ENCODE assay signal across 19 cellular contexts in genomic region chr18:22349966-22350365, GRCh38.
DNase-seq lines count a peak whose midpoint lies in the region; ATAC-seq and TF ChIP-seq lines count a peak whose summit lies in the region.
"Had no signal": no experiment of that assay in that cellular context is flagged by ENCODE, and none has a peak within 500 bp of the region (broad histone marks: within the 10 kb centered on the region; RNA-seq: fewer than 3 reads in every experiment).

No MANE protein-coding gene starts in this region.

- no peak overlapping the region for H3K4me3 ChIP-seq in adrenal gland
- no peak overlapping the region for H3K4me3 ChIP-seq in hepatocyte
- H3K4me3 ChIP-seq in testis: no peak overlapping the region

- TF ChIP-seq POLR2A in adrenal gland (IDR thresholded peaks at IDR 0.05): no peak
- no peak for TF ChIP-seq POLR2A in testis (IDR thresholded peaks at IDR 0.05)

- 69 to 76% (median 69%) methylated on average over 8 of the region's 8 CpGs for WGBS in adrenal gland, 4 donors
- 38% methylated on average over 8 of the region's 8 CpGs for WGBS in hepatocyte (ENCODE audit: low lambda C conversion rate, missing lambda C conversion rate)
- WGBS in testis, 2 donors: 47 to 56% methylated on average over 8 of the region's 8 CpGs

- ATAC-seq in GM21515 (IDR thresholded peaks at IDR 0.05; ENCODE audit: unreplicated experiment) (no peak), HG03520 (IDR thresholded peaks at IDR 0.05; ENCODE audit: unreplicated experiment) (no peak)
- ATAC-seq: activated naive CD4-positive, alpha-beta T cell treated with anti-CD3 and anti-CD28 coated beads, Interleukin-2, amount 50 U/mL, for 72 hours; esophagus mucosa had no signal

- no peaks in the 10 kb centered on the region for H3K9me3 ChIP-seq in adrenal gland (replicated peaks in 1 of 3)
- H3K9me3 ChIP-seq in hepatocyte (ENCODE audit: low read depth): no peaks in the 10 kb centered on the region
- no peaks in the 10 kb centered on the region for H3K9me3 ChIP-seq in testis

- H3K27me3 ChIP-seq in adrenal gland (no peaks in the 10 kb centered on the region), hepatocyte (no peaks in the 10 kb centered on the region), testis (no peaks in the 10 kb centered on the region)

- H2AFZ ChIP-seq in hepatocyte: no peak overlapping the region

- no peaks in the 10 kb centered on the region for H4K20me1 ChIP-seq in hepatocyte (ENCODE audit: insufficient read depth, poor library complexity, severe bottlenecking)

- intact Hi-C loops in adrenal gland (cut with DNase I): loop anchor here (5.0 to 10.0 kb wide), 3 partner anchors 175 to 207 kb away; no protein-coding TSS in a partner anchor
- intact Hi-C loops in testis (cut with DNase I; ENCODE audit: low total_unique reads): loop anchor here (5.0 to 10.0 kb wide), 2 partner anchors 178 to 205 kb away; no protein-coding TSS in a partner anchor

- H3K36me3 ChIP-seq in adrenal gland (replicated peaks in 1 of 2) (no peaks in the 10 kb centered on the region), hepatocyte (replicated peaks; ENCODE audit: insufficient read depth, low read depth) (no peaks in the 10 kb centered on the region), testis (ENCODE audit: low read depth, missing control alignments) (no peaks in the 10 kb centered on the region)
- H3K36me3 ChIP-seq: cardiac muscle cell had no signal

- peaks cover 8% of the 10 kb centered on the region for H3K79me2 ChIP-seq in hepatocyte

- TF ChIP-seq CTCF in adrenal gland (IDR thresholded peaks at IDR 0.05) (no peak), hepatocyte (IDR thresholded peaks at IDR 0.05; ENCODE audit: poor library complexity) (no peak), testis (IDR thresholded peaks at IDR 0.05) (no peak)

- no peaks in the 10 kb centered on the region for H3K9me2 ChIP-seq in hepatocyte (replicated peaks; ENCODE audit: insufficient read depth)

- H3K4me1 ChIP-seq in adrenal gland (replicated peaks in 1 of 2) (peaks cover 25 to 35% of the 10 kb centered on the region in 2 donors), hepatocyte (ENCODE audit: insufficient read depth) (peaks cover 34% of the 10 kb centered on the region), testis (peaks cover 36% of the 10 kb centered on the region)

- peak overlapping the region; percentile 78 for H3K4me2 ChIP-seq in hepatocyte

- peak; percentile 30 for DNase-seq in NCI-H1105 treated with DMSO at 0.1 percent for 48 hours (lab: John Stamatoyannopoulos, UW)
- no peak for DNase-seq in NCI-H1105 (lab: John Stamatoyannopoulos, UW)
- DNase-seq in adrenal gland: no peak
- DNase-seq in hepatocyte (ENCODE audit: low spot score): no peak
- no peak for DNase-seq in testis
- DNase-seq in globus pallidus (ENCODE audit: low spot score): no peak
- DNase-seq: 8988T; activated CD4-positive, alpha-beta T cell treated with anti-CD3 and anti-CD28 coated beads, Interleukin-2, amount 50 U/mL, for 4 hours; DMS 273 treated with DMSO at 0.1 percent for 48 hours; KBM-7; MV-4-11; NCI-H2029 treated with DMSO at 0.1 percent for 48 hours; NCI-H510A had no signal

- H3K27ac ChIP-seq in adrenal gland (peak overlapping the region in 4 of 5 donors; percentile 16 to 95 (median 84)), hepatocyte (peak overlapping the region; percentile 93), testis (peak overlapping the region; percentile 79 to 89)
- H3K27ac ChIP-seq: VCaP had no signal
